1 cellular context compared by ENCODE assay signal in the genomic region with DNA sequence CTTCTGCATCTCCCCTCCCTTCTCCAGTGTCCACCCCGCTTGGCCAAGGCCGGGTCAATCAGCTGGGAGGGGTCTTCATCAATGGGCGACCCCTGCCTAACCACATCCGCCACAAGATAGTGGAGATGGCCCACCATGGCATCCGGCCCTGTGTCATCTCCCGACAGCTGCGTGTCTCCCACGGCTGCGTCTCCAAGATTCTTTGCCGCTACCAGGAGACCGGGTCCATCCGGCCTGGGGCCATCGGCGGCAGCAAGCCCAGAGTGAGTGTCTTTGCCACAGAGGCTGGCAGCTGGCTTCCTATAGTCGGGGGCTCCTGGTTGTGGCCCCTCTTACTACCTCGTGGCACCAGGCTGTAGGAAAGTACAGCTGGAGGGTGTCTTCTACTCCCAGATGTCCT.
TF ChIP-seq lines count a peak whose summit lies in the region.

No MANE protein-coding gene starts in this region.

TF ChIP-seq in endothelial cell of umbilical vein, 7 proteins besides CTCF, POLR2A, EP300 and RAD21 (continued from another document):
- no peak for TF ChIP-seq GATA2 (IDR thresholded peaks at IDR 0.05; ENCODE audit: insufficient read depth, insufficient read length, low read depth, low read length)
